1 cellular context compared by ENCODE assay signal in genomic region chr1:92784639-92785500, GRCh38.
TF ChIP-seq lines count a peak whose summit lies in the region.

EVI5 (minus strand) TSS chr1:92785108; CDS start chr1:92736546, 48,562 bp downstream.

TF ChIP-seq in HepG2, 621 proteins besides CTCF, POLR2A, EP300 and RAD21 (continued from another document and continues in another):
- TF ChIP-seq NFKBIZ (CRISPR knock-in tag; IDR thresholded peaks at IDR 0.05) (peak; percentile 94), MZF1 (CRISPR knock-in tag; IDR thresholded peaks at IDR 0.05; ENCODE audit: borderline replicate concordance) (peak; percentile 87; the same call in 1 of the 2 replicates), RELA (CRISPR knock-in tag; IDR thresholded peaks at IDR 0.05) (no peak), RXRA (CRISPR knock-in tag; IDR thresholded peaks at IDR 0.05) (peak; percentile 91), TAF1 (CRISPR knock-in tag; IDR thresholded peaks at IDR 0.05) (peak; percentile 74), ZNF781 (CRISPR knock-in tag; IDR thresholded peaks at IDR 0.05; ENCODE audit: borderline replicate concordance, not compliant biosample characterization) (peak; percentile 99), GLMP (CRISPR knock-in tag; IDR thresholded peaks at IDR 0.05; ENCODE audit: borderline replicate concordance) (no peak), ZNF770 (CRISPR knock-in tag; IDR thresholded peaks at IDR 0.05) (peak; percentile 89), NFKB2 (CRISPR knock-in tag; IDR thresholded peaks at IDR 0.05; ENCODE audit: borderline replicate concordance) (peak; percentile 100), RFX3 (CRISPR knock-in tag; IDR thresholded peaks at IDR 0.05) (no peak), CENPT (CRISPR knock-in tag; IDR thresholded peaks at IDR 0.05; ENCODE audit: low read depth) (peak; percentile 92; the same call in 1 of the 2 replicates), ZBTB39 (CRISPR knock-in tag; IDR thresholded peaks at IDR 0.05) (no peak), AGO1 (IDR thresholded peaks at IDR 0.05; ENCODE audit: low read depth, low read length, poor library complexity, severe bottlenecking) (no peak), ZNF431 (CRISPR knock-in tag; IDR thresholded peaks at IDR 0.05; ENCODE audit: borderline replicate concordance, low read depth) (peak; percentile 92; the same call in 1 of the 2 replicates), ZFP91 (CRISPR knock-in tag; IDR thresholded peaks at IDR 0.05; ENCODE audit: borderline replicate concordance) (peak; percentile 98), ZBTB44 (CRISPR knock-in tag; IDR thresholded peaks at IDR 0.05) (peak; percentile 95; the same call in 1 of the 2 replicates), GMEB1 (CRISPR knock-in tag; IDR thresholded peaks at IDR 0.05; ENCODE audit: borderline replicate concordance) (peak; percentile 52), ZNF777 (CRISPR knock-in tag; IDR thresholded peaks at IDR 0.05) (peak; percentile 95), ZUFSP (CRISPR knock-in tag; IDR thresholded peaks at IDR 0.05; ENCODE audit: borderline replicate concordance) (no peak), HOMEZ (CRISPR knock-in tag; IDR thresholded peaks at IDR 0.05; ENCODE audit: low read depth) (peak; percentile 67; the same call in 1 of the 2 replicates), ZNF264 (CRISPR knock-in tag; IDR thresholded peaks at IDR 0.05) (peak; percentile 93), LCORL (IDR thresholded peaks at IDR 0.05) (no peak), LCORL (CRISPR knock-in tag; IDR thresholded peaks at IDR 0.05) (peak; percentile 62), PHF20 (CRISPR knock-in tag; IDR thresholded peaks at IDR 0.05) (no peak), DBP (CRISPR knock-in tag; IDR thresholded peaks at IDR 0.05; ENCODE audit: not compliant biosample characterization) (peak; percentile 98), ZNF782 (CRISPR knock-in tag; IDR thresholded peaks at IDR 0.05; ENCODE audit: borderline replicate concordance) (peak; percentile 99), SP1 (IDR thresholded peaks at IDR 0.05) (no peak), SP1 (CRISPR knock-in tag; IDR thresholded peaks at IDR 0.05) (peak; percentile 40; the same call in 1 of the 2 replicates), HNRNPLL (IDR thresholded peaks at IDR 0.05; ENCODE audit: low read depth, low read length, poor library complexity, severe bottlenecking) (peak; percentile 85), SMAD3 (CRISPR knock-in tag; IDR thresholded peaks at IDR 0.05) (peak; percentile 84; the same call in 1 of the 2 replicates), ZKSCAN1 (IDR thresholded peaks at IDR 0.05; ENCODE audit: low read length) (no peak), CC2D1A (CRISPR knock-in tag; IDR thresholded peaks at IDR 0.05) (0 out of 2 replicates have a peak, but pooled peaks have one; percentile 59), NR2F1 (CRISPR knock-in tag; IDR thresholded peaks at IDR 0.05) (no peak), ZMYM3 (CRISPR knock-in tag; IDR thresholded peaks at IDR 0.05) (0 out of 2 replicates have a peak, but pooled peaks have one; percentile 4), MAZ (IDR thresholded peaks at IDR 0.05; ENCODE audit: borderline replicate concordance, low read depth, low read length) (0 out of 2 replicates have a peak, but pooled peaks have one; percentile 30), MAZ (CRISPR knock-in tag; IDR thresholded peaks at IDR 0.05; ENCODE audit: low read depth) (peak; percentile 71; the same call in 1 of the 2 replicates), ZNF17 (CRISPR knock-in tag; IDR thresholded peaks at IDR 0.05) (peak; percentile 84; the same call in 1 of the 2 replicates), YY1 (IDR thresholded peaks at IDR 0.05; ENCODE audit: insufficient read depth, insufficient replicate concordance, low read depth, low read length) (peak; percentile 10), ARID2 (CRISPR knock-in tag; IDR thresholded peaks at IDR 0.05; ENCODE audit: borderline replicate concordance) (peak; percentile 98), CEBPG (CRISPR knock-in tag; IDR thresholded peaks at IDR 0.05) (peak; percentile 28; the same call in 1 of the 2 replicates), TSC22D2 (CRISPR knock-in tag; IDR thresholded peaks at IDR 0.05; ENCODE audit: borderline replicate concordance) (peak; percentile 96), THRA (CRISPR knock-in tag; IDR thresholded peaks at IDR 0.05; ENCODE audit: borderline replicate concordance) (peak; percentile 93), SNAPC2 (CRISPR knock-in tag; IDR thresholded peaks at IDR 0.05) (peak; percentile 97), ATF6 (CRISPR knock-in tag; conservative IDR thresholded peaks at IDR 0.05) (no peak)
